13 cellular contexts compared by ENCODE assay signal in genomic region chrX:151970661-151971060, GRCh38. TPM values are rescaled to one million over a fixed set of nuclear protein-coding genes. Genes with fewer than 3 reads are reported as not detected.
DNase-seq lines count a peak whose midpoint lies in the region; ATAC-seq, FAIRE-seq and TF ChIP-seq lines count a peak whose summit lies in the region.
"Had no signal": no experiment of that assay in that cellular context is flagged by ENCODE, and none has a peak within 500 bp of the region (broad histone marks: within the 10 kb centered on the region; RNA-seq: fewer than 3 reads in every experiment).

No MANE protein-coding gene starts in this region.

- FAIRE-seq in RCC 7860 (lab: Jason Lieb, UNC) = peak; percentile 92

- no peaks in the 10 kb centered on the region for H3K4me1 Mint-ChIP-seq in activated naive CD8-positive, alpha-beta T cell treated with anti-CD3 and anti-CD28 coated beads for 36 hours
- H3K4me1 Mint-ChIP-seq: CD4-positive, CD25-positive, alpha-beta regulatory T cell; natural killer cell had no signal

- peaks cover 19% of the 10 kb centered on the region for H3K27me3 Mint-ChIP-seq in activated naive CD8-positive, alpha-beta T cell treated with anti-CD3 and anti-CD28 coated beads for 36 hours

- ATAC-seq in omental fat pad (ENCODE audit: low FRiP score) = peak; percentile 74
- ATAC-seq in GM19035 (IDR thresholded peaks at IDR 0.05; ENCODE audit: unreplicated experiment) = no peak
- ATAC-seq in HG03565 (IDR thresholded peaks at IDR 0.05; ENCODE audit: unreplicated experiment) = no peak
- ATAC-seq: natural killer cell had no signal

- H3K36me3 Mint-ChIP-seq in activated naive CD8-positive, alpha-beta T cell treated with anti-CD3 and anti-CD28 coated beads for 36 hours = no peaks in the 10 kb centered on the region
- H3K36me3 Mint-ChIP-seq: CD4-positive, CD25-positive, alpha-beta regulatory T cell; natural killer cell had no signal

- TF ChIP-seq CTCF in AG10803 (conservative IDR thresholded peaks at IDR 0.05; ENCODE audit: low read length) (no peak), omental fat pad (IDR thresholded peaks at IDR 0.05) (no peak)

- peak; percentile 94 for DNase-seq in AG10803 (ENCODE audit: low read depth)
- DNase-seq in RCC 7860 (ENCODE audit: low spot score) = peak; percentile 80
- peak; percentile 90 for DNase-seq in fibroblast of gingiva (ENCODE audit: low read depth)
- DNase-seq in omental fat pad (ENCODE audit: low spot score) = no peak
- DNase-seq in activated naive CD8-positive, alpha-beta T cell treated with anti-CD3 and anti-CD28 coated beads for 36 hours = no peak
- no peak for DNase-seq in NCI-H748 treated with DMSO at 0.1 percent for 48 hours (lab: John Stamatoyannopoulos, UW)
- DNase-seq: activated T-cell treated with anti-CD3 and anti-CD28 coated beads for 4 hours; CD4-positive, CD25-positive, alpha-beta regulatory T cell; natural killer cell; SHP77 treated with DMSO at 0.1 percent for 48 hours had no signal

- H3K27ac Mint-ChIP-seq in activated naive CD8-positive, alpha-beta T cell treated with anti-CD3 and anti-CD28 coated beads for 36 hours = no peak overlapping the region
- H3K27ac Mint-ChIP-seq: CD4-positive, CD25-positive, alpha-beta regulatory T cell; natural killer cell had no signal

- no peaks in the 10 kb centered on the region for H3K9me3 Mint-ChIP-seq in activated naive CD8-positive, alpha-beta T cell treated with anti-CD3 and anti-CD28 coated beads for 36 hours
- H3K9me3 Mint-ChIP-seq: natural killer cell had no signal

- peak overlapping the region; percentile 33; the same call in 1 of the 2 replicates for H3K4me3 ChIP-seq in AG10803 (ENCODE audit: low read length)

- no peak overlapping the region for H3K4me3 Mint-ChIP-seq in activated naive CD8-positive, alpha-beta T cell treated with anti-CD3 and anti-CD28 coated beads for 36 hours
- H3K4me3 Mint-ChIP-seq: CD4-positive, CD25-positive, alpha-beta regulatory T cell; natural killer cell had no signal

RNA-seq across cellular contexts. Expression of gene GABRE, which starts 3.8 kb away (rescaled TPM):
- total RNA-seq in omental fat pad = 100 to 1,000 TPM in 3 of 4 donors, 10 to 100 TPM in 1; 93.3 to 306 (median 153) TPM
- total RNA-seq in activated naive CD8-positive, alpha-beta T cell treated with anti-CD3 and anti-CD28 coated beads for 36 hours = not detected
- total RNA-seq: CD4-positive, CD25-positive, alpha-beta regulatory T cell; natural killer cell had no signal

RNA-seq across cellular contexts. Expression of gene MAGEA4, which starts 58.0 kb away (rescaled TPM):
- total RNA-seq in omental fat pad = not detected
- not detected for total RNA-seq in activated naive CD8-positive, alpha-beta T cell treated with anti-CD3 and anti-CD28 coated beads for 36 hours
- total RNA-seq: CD4-positive, CD25-positive, alpha-beta regulatory T cell; epithelial cell of proximal tubule; natural killer cell had no signal

Comparison
In these comparisons a context has a peak if more than half of its experiments do, and no peak if none do; other contexts are left out.
1. DNase-seq: peak in AG10803 (single experiment), RCC 7860 (single experiment) and fibroblast of gingiva (single experiment); none in omental fat pad (single experiment), activated naive CD8-positive, alpha-beta T cell treated with anti-CD3 and anti-CD28 coated beads for 36 hours (single experiment) and NCI-H748 treated with DMSO at 0.1 percent for 48 hours (single experiment).
2. RNA of gene GABRE, which starts 3.8 kb away (total RNA-seq): 93.3 to 306 TPM in omental fat pad; not detected in activated naive CD8-positive, alpha-beta T cell treated with anti-CD3 and anti-CD28 coated beads for 36 hours; every median in the first group is over 10 times any median in the second.